In the genomic region with DNA sequence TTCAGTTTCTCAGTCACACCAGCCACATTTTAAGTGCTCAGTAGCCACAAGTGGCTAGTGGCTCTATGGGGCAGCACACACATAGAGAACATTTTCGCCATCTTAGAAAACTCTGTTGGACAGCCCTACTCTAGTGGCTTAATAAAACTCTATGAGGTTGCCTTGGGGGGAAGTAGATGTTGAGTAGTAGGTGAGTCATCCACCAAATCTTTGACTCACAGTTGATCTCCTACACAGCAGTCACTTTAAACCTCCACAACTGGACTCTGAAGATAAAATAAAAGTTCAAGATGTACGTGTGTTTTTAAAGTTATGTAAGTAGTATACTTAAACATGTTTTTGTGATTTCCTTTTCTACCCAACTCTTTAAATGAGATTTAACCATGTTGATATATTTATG, we compare ENCODE assay signal across 13 cellular contexts.
A peak's percentile ranks its signal among the peaks of the same experiment; 100 is the strongest.
DNase-seq lines count a peak whose midpoint lies in the region.
"Had no signal": no experiment of that assay in that cellular context is flagged by ENCODE, and none has a peak within 500 bp of the region (broad histone marks: within the 10 kb centered on the region; RNA-seq: fewer than 3 reads in every experiment).

No MANE protein-coding gene starts in this region.

- no peaks in the 10 kb centered on the region for H3K36me3 ChIP-seq in MG63
- no peaks in the 10 kb centered on the region for H3K36me3 ChIP-seq in mesendoderm (ENCODE audit: control insufficient read depth, insufficient read depth, low read length)

- CTCF ChIA-PET in activated naive CD4-positive, alpha-beta T cell treated with anti-CD3 and anti-CD28 coated beads, Interleukin-2, amount 10 ng/mL, durations not matched to agents 7 days and 5 days (lab: Charles Lee) = no interaction called here

- no peak overlapping the region for H3K4ac ChIP-seq in mesendoderm (ENCODE audit: low read depth, low read length)

- H4K8ac ChIP-seq in mesendoderm (ENCODE audit: low read depth, low read length) = no peak overlapping the region

- H3K36me3 Mint-ChIP-seq in activated naive CD4-positive, alpha-beta T cell treated with anti-CD3 and anti-CD28 coated beads, Interleukin-2, amount 10 ng/mL, durations not matched to agents 7 days and 5 days = no peaks in the 10 kb centered on the region
- H3K36me3 Mint-ChIP-seq: activated naive CD4-positive, alpha-beta T cell treated with anti-CD3 and anti-CD28 coated beads, Interleukin-2, amount 50 U/mL, for 24 hours had no signal

- H3K18ac ChIP-seq in mesendoderm (ENCODE audit: low read length) = no peak overlapping the region

- H3K79me2 ChIP-seq in mesendoderm (ENCODE audit: control insufficient read depth, insufficient read depth, low read length) = no peaks in the 10 kb centered on the region

- H2AK5ac ChIP-seq in mesendoderm (ENCODE audit: low read length) = no peak overlapping the region

- H3K27me3 Mint-ChIP-seq in activated naive CD4-positive, alpha-beta T cell treated with anti-CD3 and anti-CD28 coated beads, Interleukin-2, amount 10 ng/mL, durations not matched to agents 7 days and 5 days = peaks cover 5% of the 10 kb centered on the region
- H3K27me3 Mint-ChIP-seq: activated naive CD4-positive, alpha-beta T cell treated with anti-CD3 and anti-CD28 coated beads, Interleukin-2, amount 50 U/mL, for 24 hours had no signal

- H3K4me1 ChIP-seq in mesendoderm (ENCODE audit: control insufficient read depth, low read depth, low read length) = no peaks in the 10 kb centered on the region
- H3K4me1 ChIP-seq: gastroesophageal sphincter had no signal

- no peaks in the 10 kb centered on the region for H3K9me3 ChIP-seq in MG63
- H3K9me3 ChIP-seq: gastroesophageal sphincter had no signal

- DNase-seq in AML-193 (lab: John Stamatoyannopoulos, UW) (peak; percentile 73), MG63 (peak; percentile 6), amniotic epithelial cell (ENCODE audit: low read depth) (peak; percentile 74), kidney tubule cell (ENCODE audit: low spot score) (peak; percentile 74), NCI-H446 (lab: John Stamatoyannopoulos, UW) (no peak), mesendoderm (no peak)
- DNase-seq in activated naive CD4-positive, alpha-beta T cell treated with anti-CD3 and anti-CD28 coated beads, Interleukin-2, amount 10 ng/mL, durations not matched to agents 7 days and 5 days = no peak
- no peak for DNase-seq in activated naive CD4-positive, alpha-beta T cell treated with anti-CD3 and anti-CD28 coated beads, Interleukin-2, amount 50 U/mL, for 16 hours
- DNase-seq: DMS 273 treated with DMSO at 0.1 percent for 48 hours, NCI-H187 treated with DMSO at 0.1 percent for 48 hours had no signal

- H3K79me1 ChIP-seq in mesendoderm (ENCODE audit: low read length) = no peaks in the 10 kb centered on the region

- peaks cover 2% of the 10 kb centered on the region for H3K9me3 Mint-ChIP-seq in activated naive CD4-positive, alpha-beta T cell treated with anti-CD3 and anti-CD28 coated beads, Interleukin-2, amount 10 ng/mL, durations not matched to agents 7 days and 5 days
- H3K9me3 Mint-ChIP-seq: activated naive CD4-positive, alpha-beta T cell treated with anti-CD3 and anti-CD28 coated beads, Interleukin-2, amount 50 U/mL, for 24 hours; nephron had no signal

- H3K4me2 ChIP-seq in mesendoderm (ENCODE audit: low read length) = no peak overlapping the region

- no CpG with 5 or more reads among the region's 2 CpGs for WGBS in mesendoderm (ENCODE audit: extremely low coverage, insufficient coverage, low lambda C conversion rate)

- H2BK120ac ChIP-seq in mesendoderm (ENCODE audit: low read depth, low read length) = no peak overlapping the region

- no peak overlapping the region for H3K56ac ChIP-seq in mesendoderm (ENCODE audit: low read length)

- H3K27me3 ChIP-seq in MG63 (no peaks in the 10 kb centered on the region), mesendoderm (ENCODE audit: insufficient read depth, low read length, poor library complexity) (no peaks in the 10 kb centered on the region)
- H3K27me3 ChIP-seq: gastroesophageal sphincter had no signal

- H3K4me1 Mint-ChIP-seq in activated naive CD4-positive, alpha-beta T cell treated with anti-CD3 and anti-CD28 coated beads, Interleukin-2, amount 10 ng/mL, durations not matched to agents 7 days and 5 days = no peaks in the 10 kb centered on the region
- H3K4me1 Mint-ChIP-seq: activated naive CD4-positive, alpha-beta T cell treated with anti-CD3 and anti-CD28 coated beads, Interleukin-2, amount 50 U/mL, for 24 hours had no signal

- H3K4me3 Mint-ChIP-seq in activated naive CD4-positive, alpha-beta T cell treated with anti-CD3 and anti-CD28 coated beads, Interleukin-2, amount 10 ng/mL, durations not matched to agents 7 days and 5 days = no peak overlapping the region
- H3K4me3 Mint-ChIP-seq: activated naive CD4-positive, alpha-beta T cell treated with anti-CD3 and anti-CD28 coated beads, Interleukin-2, amount 50 U/mL, for 24 hours; nephron had no signal

- H2BK5ac ChIP-seq in mesendoderm (ENCODE audit: low read length) = no peak overlapping the region

- no peak overlapping the region for H3K9ac ChIP-seq in mesendoderm (ENCODE audit: low read length)

- no peak overlapping the region for H4K5ac ChIP-seq in mesendoderm (ENCODE audit: low read length)

- no peak overlapping the region for H3K23ac ChIP-seq in mesendoderm (ENCODE audit: low read length)

- no peak overlapping the region for H3K4me3 ChIP-seq in MG63
- no peak overlapping the region for H3K4me3 ChIP-seq in mesendoderm (ENCODE audit: low read length)
- H3K4me3 ChIP-seq: gastroesophageal sphincter had no signal

- no peak overlapping the region for H3K27ac Mint-ChIP-seq in activated naive CD4-positive, alpha-beta T cell treated with anti-CD3 and anti-CD28 coated beads, Interleukin-2, amount 10 ng/mL, durations not matched to agents 7 days and 5 days
- H3K27ac Mint-ChIP-seq: activated naive CD4-positive, alpha-beta T cell treated with anti-CD3 and anti-CD28 coated beads, Interleukin-2, amount 50 U/mL, for 24 hours had no signal

- no peak overlapping the region for H3K27ac ChIP-seq in mesendoderm (ENCODE audit: low read depth, low read length)
- H3K27ac ChIP-seq: gastroesophageal sphincter had no signal

- H2BK15ac ChIP-seq in mesendoderm (replicated peaks; ENCODE audit: low read depth) = no peak overlapping the region

Comparison
In these comparisons a context has a peak if more than half of its experiments do, and no peak if none do; other contexts are left out.
1. DNase-seq: peak in AML-193 (2 of 2), MG63 (single experiment), amniotic epithelial cell (single experiment) and kidney tubule cell (single experiment); none in NCI-H446 (0 of 2), activated naive CD4-positive, alpha-beta T cell treated with anti-CD3 and anti-CD28 coated beads, Interleukin-2, amount 10 ng/mL, durations not matched to agents 7 days and 5 days (single experiment), mesendoderm (single experiment) and activated naive CD4-positive, alpha-beta T cell treated with anti-CD3 and anti-CD28 coated beads, Interleukin-2, amount 50 U/mL, for 16 hours (single experiment).